ENCODE assay signal across 1 cellular context in genomic region chr12:122421815-122422737, GRCh38.
TF ChIP-seq lines count a peak whose summit lies in the region.

Gene CLIP1, minus strand, starts transcription at chr12:122422669. Its CDS starts 42,217 bp downstream, at chr12:122380452.

TF ChIP-seq in HepG2, 621 proteins besides CTCF, POLR2A, EP300 and RAD21 (continued from another document and continues in another):
- peak; percentile 29; the same call in 1 of the 2 replicates for TF ChIP-seq ZFP91 (CRISPR knock-in tag; IDR thresholded peaks at IDR 0.05; ENCODE audit: borderline replicate concordance)
- no peak; the same call in 1 of the 2 replicates for TF ChIP-seq MYC (CRISPR knock-in tag; IDR thresholded peaks at IDR 0.05; ENCODE audit: borderline replicate concordance)
- TF ChIP-seq ZNF776 (CRISPR knock-in tag; IDR thresholded peaks at IDR 0.05), result 0 out of 2 replicates have a peak, but pooled peaks have one; percentile 24
- TF ChIP-seq SP5 (CRISPR knock-in tag; IDR thresholded peaks at IDR 0.05; ENCODE audit: borderline replicate concordance, low read depth), result 0 out of 2 replicates have a peak, but pooled peaks have one; percentile 16
- no peak for TF ChIP-seq ZNF572 (CRISPR knock-in tag; IDR thresholded peaks at IDR 0.05)
- TF ChIP-seq ZNF605 (CRISPR knock-in tag; IDR thresholded peaks at IDR 0.05), result 0 out of 2 replicates have a peak, but pooled peaks have one; percentile 20
- TF ChIP-seq HOMEZ (CRISPR knock-in tag; IDR thresholded peaks at IDR 0.05; ENCODE audit: low read depth), result no peak
- TF ChIP-seq AGO1 (IDR thresholded peaks at IDR 0.05; ENCODE audit: low read depth, low read length, poor library complexity, severe bottlenecking), result peak; percentile 60
- peak; percentile 45; the same call in 1 of the 2 replicates for TF ChIP-seq TAF1 (CRISPR knock-in tag; IDR thresholded peaks at IDR 0.05)
- TF ChIP-seq ZNF709 (CRISPR knock-in tag; IDR thresholded peaks at IDR 0.05), result 0 out of 2 replicates have a peak, but pooled peaks have one; percentile 54
- TF ChIP-seq SNAI1 (CRISPR knock-in tag; IDR thresholded peaks at IDR 0.05; ENCODE audit: borderline replicate concordance), result no peak
- TF ChIP-seq SUZ12 (IDR thresholded peaks at IDR 0.05; ENCODE audit: low read depth, low read length), result no peak
- TF ChIP-seq, protein P1, sequence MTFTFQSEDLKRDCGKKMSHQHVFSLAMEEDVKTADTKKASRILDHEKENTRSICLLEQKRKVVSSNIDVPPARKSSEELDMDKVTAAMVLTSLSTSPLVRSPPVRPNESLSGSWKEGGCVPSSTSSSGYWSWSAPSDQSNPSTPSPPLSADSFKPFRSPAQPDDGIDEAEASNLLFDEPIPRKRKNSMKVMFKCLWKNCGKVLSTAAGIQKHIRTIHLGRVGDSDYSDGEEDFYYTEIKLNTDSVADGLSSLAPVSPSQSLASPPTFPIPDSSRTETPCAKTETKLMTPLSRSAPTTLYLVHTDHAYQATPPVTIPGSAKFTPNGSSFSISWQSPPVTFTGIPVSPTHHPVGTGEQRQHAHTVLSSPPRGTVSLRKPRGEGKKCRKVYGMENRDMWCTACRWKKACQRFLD (CRISPR knock-in tag; IDR thresholded peaks at IDR 0.05; ENCODE audit: borderline replicate concordance), result no peak
- 0 out of 2 replicates have a peak, but pooled peaks have one; percentile 43 for TF ChIP-seq PBX3 (CRISPR knock-in tag; IDR thresholded peaks at IDR 0.05; ENCODE audit: borderline replicate concordance)
- TF ChIP-seq, protein P2, sequence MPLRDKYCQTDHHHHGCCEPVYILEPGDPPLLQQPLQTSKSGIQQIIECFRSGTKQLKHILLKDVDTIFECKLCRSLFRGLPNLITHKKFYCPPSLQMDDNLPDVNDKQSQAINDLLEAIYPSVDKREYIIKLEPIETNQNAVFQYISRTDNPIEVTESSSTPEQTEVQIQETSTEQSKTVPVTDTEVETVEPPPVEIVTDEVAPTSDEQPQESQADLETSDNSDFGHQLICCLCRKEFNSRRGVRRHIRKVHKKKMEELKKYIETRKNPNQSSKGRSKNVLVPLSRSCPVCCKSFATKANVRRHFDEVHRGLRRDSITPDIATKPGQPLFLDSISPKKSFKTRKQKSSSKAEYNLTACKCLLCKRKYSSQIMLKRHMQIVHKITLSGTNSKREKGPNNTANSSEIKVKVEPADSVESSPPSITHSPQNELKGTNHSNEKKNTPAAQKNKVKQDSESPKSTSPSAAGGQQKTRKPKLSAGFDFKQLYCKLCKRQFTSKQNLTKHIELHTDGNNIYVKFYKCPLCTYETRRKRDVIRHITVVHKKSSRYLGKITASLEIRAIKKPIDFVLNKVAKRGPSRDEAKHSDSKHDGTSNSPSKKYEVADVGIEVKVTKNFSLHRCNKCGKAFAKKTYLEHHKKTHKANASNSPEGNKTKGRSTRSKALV (CRISPR knock-in tag; IDR thresholded peaks at IDR 0.05), result no peak
- no peak for TF ChIP-seq TOE1 (CRISPR knock-in tag; IDR thresholded peaks at IDR 0.05)
- TF ChIP-seq, protein P3, sequence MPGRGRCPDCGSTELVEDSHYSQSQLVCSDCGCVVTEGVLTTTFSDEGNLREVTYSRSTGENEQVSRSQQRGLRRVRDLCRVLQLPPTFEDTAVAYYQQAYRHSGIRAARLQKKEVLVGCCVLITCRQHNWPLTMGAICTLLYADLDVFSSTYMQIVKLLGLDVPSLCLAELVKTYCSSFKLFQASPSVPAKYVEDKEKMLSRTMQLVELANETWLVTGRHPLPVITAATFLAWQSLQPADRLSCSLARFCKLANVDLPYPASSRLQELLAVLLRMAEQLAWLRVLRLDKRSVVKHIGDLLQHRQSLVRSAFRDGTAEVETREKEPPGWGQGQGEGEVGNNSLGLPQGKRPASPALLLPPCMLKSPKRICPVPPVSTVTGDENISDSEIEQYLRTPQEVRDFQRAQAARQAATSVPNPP (CRISPR knock-in tag; IDR thresholded peaks at IDR 0.05), result no peak
- TF ChIP-seq ZNF543 (CRISPR knock-in tag; IDR thresholded peaks at IDR 0.05), result peak; percentile 46; the same call in 1 of the 2 replicates
- no peak for TF ChIP-seq MAFF (IDR thresholded peaks at IDR 0.05; ENCODE audit: low read depth, low read length)
- 0 out of 2 replicates have a peak, but pooled peaks have one; percentile 28 for TF ChIP-seq CCDC6 (CRISPR knock-in tag; IDR thresholded peaks at IDR 0.05)
- TF ChIP-seq TBP (CRISPR knock-in tag; IDR thresholded peaks at IDR 0.05), result no peak
- TF ChIP-seq, protein P4, sequence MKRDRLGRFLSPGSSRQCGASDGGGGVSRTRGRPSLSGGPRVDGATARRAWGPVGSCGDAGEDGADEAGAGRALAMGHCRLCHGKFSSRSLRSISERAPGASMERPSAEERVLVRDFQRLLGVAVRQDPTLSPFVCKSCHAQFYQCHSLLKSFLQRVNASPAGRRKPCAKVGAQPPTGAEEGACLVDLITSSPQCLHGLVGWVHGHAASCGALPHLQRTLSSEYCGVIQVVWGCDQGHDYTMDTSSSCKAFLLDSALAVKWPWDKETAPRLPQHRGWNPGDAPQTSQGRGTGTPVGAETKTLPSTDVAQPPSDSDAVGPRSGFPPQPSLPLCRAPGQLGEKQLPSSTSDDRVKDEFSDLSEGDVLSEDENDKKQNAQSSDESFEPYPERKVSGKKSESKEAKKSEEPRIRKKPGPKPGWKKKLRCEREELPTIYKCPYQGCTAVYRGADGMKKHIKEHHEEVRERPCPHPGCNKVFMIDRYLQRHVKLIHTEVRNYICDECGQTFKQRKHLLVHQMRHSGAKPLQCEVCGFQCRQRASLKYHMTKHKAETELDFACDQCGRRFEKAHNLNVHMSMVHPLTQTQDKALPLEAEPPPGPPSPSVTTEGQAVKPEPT (CRISPR knock-in tag; IDR thresholded peaks at IDR 0.05; ENCODE audit: low read depth), result peak; percentile 34; the same call in 1 of the 2 replicates
- TF ChIP-seq, protein P5, sequence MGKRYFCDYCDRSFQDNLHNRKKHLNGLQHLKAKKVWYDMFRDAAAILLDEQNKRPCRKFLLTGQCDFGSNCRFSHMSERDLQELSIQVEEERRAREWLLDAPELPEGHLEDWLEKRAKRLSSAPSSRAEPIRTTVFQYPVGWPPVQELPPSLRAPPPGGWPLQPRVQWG (CRISPR knock-in tag; IDR thresholded peaks at IDR 0.05; ENCODE audit: borderline replicate concordance, low read depth), result no peak
- TF ChIP-seq ZMYM4 (CRISPR knock-in tag; IDR thresholded peaks at IDR 0.05), result peak; percentile 23; the same call in 1 of the 2 replicates
- peak; percentile 56; the same call in 1 of the 2 replicates for TF ChIP-seq HOXA3 (CRISPR knock-in tag; IDR thresholded peaks at IDR 0.05)
- no peak for TF ChIP-seq ZNF234 (CRISPR knock-in tag; conservative IDR thresholded peaks at IDR 0.05)
- peak; percentile 83 for TF ChIP-seq ZBTB7B (CRISPR knock-in tag; IDR thresholded peaks at IDR 0.05)
- TF ChIP-seq FOXC1 (CRISPR knock-in tag; IDR thresholded peaks at IDR 0.05; ENCODE audit: borderline replicate concordance), result 0 out of 2 replicates have a peak, but pooled peaks have one; percentile 22
- no peak for TF ChIP-seq ZNF235 (CRISPR knock-in tag; IDR thresholded peaks at IDR 0.05; ENCODE audit: borderline replicate concordance)
- TF ChIP-seq, protein P6, sequence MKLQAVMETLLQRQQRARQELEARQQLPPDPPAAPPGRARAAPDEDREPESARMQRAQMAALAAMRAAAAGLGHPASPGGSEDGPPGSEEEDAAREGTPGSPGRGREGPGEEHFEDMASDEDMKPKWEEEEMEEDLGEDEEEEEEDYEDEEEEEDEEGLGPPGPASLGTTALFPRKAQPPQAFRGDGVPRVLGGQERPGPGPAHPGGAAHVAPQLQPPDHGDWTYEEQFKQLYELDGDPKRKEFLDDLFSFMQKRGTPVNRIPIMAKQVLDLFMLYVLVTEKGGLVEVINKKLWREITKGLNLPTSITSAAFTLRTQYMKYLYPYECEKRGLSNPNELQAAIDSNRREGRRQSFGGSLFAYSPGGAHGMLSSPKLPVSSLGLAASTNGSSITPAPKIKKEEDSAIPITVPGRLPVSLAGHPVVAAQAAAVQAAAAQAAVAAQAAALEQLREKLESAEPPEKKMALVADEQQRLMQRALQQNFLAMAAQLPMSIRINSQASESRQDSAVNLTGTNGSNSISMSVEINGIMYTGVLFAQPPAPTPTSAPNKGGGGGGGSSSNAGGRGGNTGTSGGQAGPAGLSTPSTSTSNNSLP (IDR thresholded peaks at IDR 0.05; ENCODE audit: low read depth, low read length), result no peak
- no peak for TF ChIP-seq GABPA (IDR thresholded peaks at IDR 0.05; ENCODE audit: low read depth, low read length)
- no peak for TF ChIP-seq GABPA (CRISPR knock-in tag; IDR thresholded peaks at IDR 0.05; ENCODE audit: low read depth)
- 0 out of 2 replicates have a peak, but pooled peaks have one; percentile 35 for TF ChIP-seq ZNF768 (CRISPR knock-in tag; IDR thresholded peaks at IDR 0.05)
- peak; percentile 38; the same call in 1 of the 2 replicates for TF ChIP-seq HOXA5 (CRISPR knock-in tag; IDR thresholded peaks at IDR 0.05)
- no peak; the same call in 1 of the 2 replicates for TF ChIP-seq NAIF1 (CRISPR knock-in tag; IDR thresholded peaks at IDR 0.05; ENCODE audit: borderline replicate concordance)
- TF ChIP-seq ZNF577 (CRISPR knock-in tag; IDR thresholded peaks at IDR 0.05; ENCODE audit: borderline replicate concordance, low read depth), result no peak
- no peak; the same call in 1 of the 2 replicates for TF ChIP-seq CREB1 (IDR thresholded peaks at IDR 0.05)
- no peak for TF ChIP-seq CREB1 (CRISPR knock-in tag; IDR thresholded peaks at IDR 0.05)
- TF ChIP-seq SKIL (CRISPR knock-in tag; IDR thresholded peaks at IDR 0.05; ENCODE audit: borderline replicate concordance), result no peak
- no peak; the same call in 1 of the 2 replicates for TF ChIP-seq KDM2A (CRISPR knock-in tag; IDR thresholded peaks at IDR 0.05; ENCODE audit: borderline replicate concordance, low read depth)
- no peak for TF ChIP-seq ZNF24 (IDR thresholded peaks at IDR 0.05)
- TF ChIP-seq, protein P7, sequence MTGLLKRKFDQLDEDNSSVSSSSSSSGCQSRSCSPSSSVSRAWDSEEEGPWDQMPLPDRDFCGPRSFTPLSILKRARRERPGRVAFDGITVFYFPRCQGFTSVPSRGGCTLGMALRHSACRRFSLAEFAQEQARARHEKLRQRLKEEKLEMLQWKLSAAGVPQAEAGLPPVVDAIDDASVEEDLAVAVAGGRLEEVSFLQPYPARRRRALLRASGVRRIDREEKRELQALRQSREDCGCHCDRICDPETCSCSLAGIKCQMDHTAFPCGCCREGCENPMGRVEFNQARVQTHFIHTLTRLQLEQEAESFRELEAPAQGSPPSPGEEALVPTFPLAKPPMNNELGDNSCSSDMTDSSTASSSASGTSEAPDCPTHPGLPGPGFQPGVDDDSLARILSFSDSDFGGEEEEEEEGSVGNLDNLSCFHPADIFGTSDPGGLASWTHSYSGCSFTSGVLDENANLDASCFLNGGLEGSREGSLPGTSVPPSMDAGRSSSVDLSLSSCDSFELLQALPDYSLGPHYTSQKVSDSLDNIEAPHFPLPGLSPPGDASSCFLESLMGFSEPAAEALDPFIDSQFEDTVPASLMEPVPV (CRISPR knock-in tag; IDR thresholded peaks at IDR 0.05), result no peak
- TF ChIP-seq ZC3H13 (CRISPR knock-in tag; IDR thresholded peaks at IDR 0.05), result no peak
- no peak for TF ChIP-seq ELF1 (CRISPR knock-in tag; IDR thresholded peaks at IDR 0.05)
- TF ChIP-seq ZNF792 (CRISPR knock-in tag; IDR thresholded peaks at IDR 0.05), result no peak
